ENCODE assay signal across 22 cellular contexts in the genomic region with DNA sequence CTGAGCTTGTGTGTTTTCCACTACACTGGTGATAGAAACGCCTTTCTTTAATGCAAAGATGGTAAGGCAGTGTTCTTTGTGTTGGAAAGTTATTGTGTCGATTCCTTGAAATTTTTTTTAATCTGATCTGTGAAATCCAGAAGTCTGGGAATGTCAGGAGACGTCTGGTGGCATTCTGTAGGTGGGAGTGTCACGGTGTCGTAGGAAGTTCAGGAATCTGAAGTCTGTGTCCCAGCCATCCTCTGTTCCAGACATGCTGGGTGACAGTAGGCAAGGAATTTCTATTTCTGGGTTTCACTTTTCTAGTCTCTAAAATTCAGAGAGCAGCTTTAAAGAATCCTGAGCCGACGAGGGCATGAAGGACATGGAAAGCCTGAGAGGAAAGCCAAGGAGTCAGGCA.
"Had no signal": no experiment of that assay in that cellular context is flagged by ENCODE, and none has a peak within 500 bp of the region (broad histone marks: within the 10 kb centered on the region; RNA-seq: fewer than 3 reads in every experiment).

No MANE protein-coding gene starts in this region.

- H3K27ac ChIP-seq: SJSA1, SK-N-MC had no signal

- FAIRE-seq: HepG2, RCC 7860 had no signal

- H3K36me3 ChIP-seq: MG63, SJSA1 had no signal

- H3K9me3 ChIP-seq: SJSA1 had no signal

- H3K4me3 ChIP-seq: MG63, SJSA1, SK-N-MC had no signal

- DNase-seq: IMR-90, Karpas-422, MG63, NCI-H1092, NCI-H1105 treated with DMSO at 0.1 percent for 48 hours, NCI-H1417 treated with DMSO at 0.1 percent for 48 hours, NCI-H146, NCI-H1694 treated with DMSO at 0.1 percent for 48 hours, NCI-H1930, NCI-H2081, NCI-H2107, NCI-H2227 treated with DMSO at 0.1 percent for 48 hours, NCI-H524, NCI-H526 treated with DMSO at 0.1 percent for 48 hours, NCI-H748 treated with DMSO at 0.1 percent for 48 hours, Right ventricle myocardium superior, RPMI8226, SIG-M5 had no signal

- H3K4me1 ChIP-seq: SJSA1 had no signal
